8 cellular contexts compared by ENCODE assay signal in genomic region chr1:1574721-1575537, GRCh38. TPM values are rescaled to one million over a fixed set of nuclear protein-coding genes. Genes with fewer than 3 reads are reported as not detected.
DNase-seq lines count a peak whose midpoint lies in the region; ATAC-seq and TF ChIP-seq lines count a peak whose summit lies in the region.

TSS of gene SSU72 (minus strand) at chr1:1574863. CDS start at chr1:1574557, 306 bp downstream.

- intact Hi-C loops in cardiac septum (cut with DNase I), result loop anchor here (2.0 to 10.0 kb wide), 3 partner anchors 40 to 80 kb away; partner anchors contain the start of genes CDK11B and MIB2
- intact Hi-C loops in posterior cingulate gyrus (cut with DNase I), result loop anchor here (2.0 kb wide), 1 partner anchor 40 kb away; the partner anchor contains the start of gene MIB2

- peak within 1 kb of the TSS; percentile 98 for H3K27ac Mint-ChIP-seq in activated naive CD8-positive, alpha-beta T cell treated with anti-CD3 and anti-CD28 coated beads, Interleukin-2, amount 50 U/mL, for 24 hours
- H3K27ac Mint-ChIP-seq in type B pancreatic cell, result peak within 1 kb of the TSS; percentile 99

- peaks cover 39% of the 10 kb centered on the region for H3K4me1 Mint-ChIP-seq in activated naive CD8-positive, alpha-beta T cell treated with anti-CD3 and anti-CD28 coated beads, Interleukin-2, amount 50 U/mL, for 24 hours
- peaks cover 8% of the 10 kb centered on the region for H3K4me1 Mint-ChIP-seq in type B pancreatic cell (ENCODE audit: unreplicated experiment)

- peak within 1 kb of the TSS; percentile 95 for H3K4me3 Mint-ChIP-seq in activated naive CD8-positive, alpha-beta T cell treated with anti-CD3 and anti-CD28 coated beads, Interleukin-2, amount 50 U/mL, for 24 hours
- H3K4me3 Mint-ChIP-seq in type B pancreatic cell, result peak within 1 kb of the TSS; percentile 97

- H3K27me3 Mint-ChIP-seq in activated naive CD8-positive, alpha-beta T cell treated with anti-CD3 and anti-CD28 coated beads, Interleukin-2, amount 50 U/mL, for 24 hours, result no peaks in the 10 kb centered on the region
- peaks cover 9% of the 10 kb centered on the region for H3K27me3 Mint-ChIP-seq in type B pancreatic cell

- no peaks in the 10 kb centered on the region for H3K9me3 Mint-ChIP-seq in activated naive CD8-positive, alpha-beta T cell treated with anti-CD3 and anti-CD28 coated beads, Interleukin-2, amount 50 U/mL, for 24 hours
- no peaks in the 10 kb centered on the region for H3K9me3 Mint-ChIP-seq in type B pancreatic cell

- TF ChIP-seq CTCF in GM12864 (IDR thresholded peaks at IDR 0.05; ENCODE audit: low read depth, low read length, missing control alignments) (no peak), type B pancreatic cell (conservative IDR thresholded peaks at IDR 0.05) (no peak)

- H3K4me3 ChIP-seq in GM12864 (ENCODE audit: low read depth, low read length), result peak within 1 kb of the TSS; percentile 92

- ATAC-seq in HG02623 (IDR thresholded peaks at IDR 0.05; ENCODE audit: unreplicated experiment), result peak; percentile 83
- peak; percentile 92 for ATAC-seq in activated naive CD8-positive, alpha-beta T cell treated with anti-CD3 and anti-CD28 coated beads, Interleukin-2, amount 50 U/mL, for 24 hours

- DNase-seq in GM12864 (ENCODE audit: low read depth), result peak; percentile 74
- peak; percentile 72 for DNase-seq in NCI-H1092 treated with DMSO at 0.1 percent for 48 hours (lab: John Stamatoyannopoulos, UW)
- peak; percentile 90 for DNase-seq in SW480 (ENCODE audit: low spot score)
- DNase-seq in activated naive CD8-positive, alpha-beta T cell treated with anti-CD3 and anti-CD28 coated beads, Interleukin-2, amount 50 U/mL, for 24 hours, result peak; percentile 95
- peak; percentile 95 for DNase-seq in cardiac septum (ENCODE audit: low spot score)
- DNase-seq in posterior cingulate gyrus, result peak; percentile 80 to 98 (median 90)
- DNase-seq in type B pancreatic cell (ENCODE audit: extremely low spot score, unreplicated experiment), result peak; percentile 95

- H3K36me3 Mint-ChIP-seq in activated naive CD8-positive, alpha-beta T cell treated with anti-CD3 and anti-CD28 coated beads, Interleukin-2, amount 50 U/mL, for 24 hours (ENCODE audit: low read depth), result peaks cover 22% of the 10 kb centered on the region
- peaks cover 5% of the 10 kb centered on the region for H3K36me3 Mint-ChIP-seq in type B pancreatic cell

RNA-seq across cellular contexts. Expression of gene SSU72, which starts in this region (rescaled TPM):
- total RNA-seq in cardiac septum (90.7 TPM), type B pancreatic cell (ENCODE audit: low replicate concordance) (117 and 126 TPM in 2 replicates)

Comparison
In these comparisons a context has a peak if more than half of its experiments do, and no peak if none do; other contexts are left out.
1. Peak in every context shown above with its lines: DNase-seq, ATAC-seq and H3K4me3 ChIP-seq.